Comparison of ENCODE assay signal across 1 cellular context in the genomic region with DNA sequence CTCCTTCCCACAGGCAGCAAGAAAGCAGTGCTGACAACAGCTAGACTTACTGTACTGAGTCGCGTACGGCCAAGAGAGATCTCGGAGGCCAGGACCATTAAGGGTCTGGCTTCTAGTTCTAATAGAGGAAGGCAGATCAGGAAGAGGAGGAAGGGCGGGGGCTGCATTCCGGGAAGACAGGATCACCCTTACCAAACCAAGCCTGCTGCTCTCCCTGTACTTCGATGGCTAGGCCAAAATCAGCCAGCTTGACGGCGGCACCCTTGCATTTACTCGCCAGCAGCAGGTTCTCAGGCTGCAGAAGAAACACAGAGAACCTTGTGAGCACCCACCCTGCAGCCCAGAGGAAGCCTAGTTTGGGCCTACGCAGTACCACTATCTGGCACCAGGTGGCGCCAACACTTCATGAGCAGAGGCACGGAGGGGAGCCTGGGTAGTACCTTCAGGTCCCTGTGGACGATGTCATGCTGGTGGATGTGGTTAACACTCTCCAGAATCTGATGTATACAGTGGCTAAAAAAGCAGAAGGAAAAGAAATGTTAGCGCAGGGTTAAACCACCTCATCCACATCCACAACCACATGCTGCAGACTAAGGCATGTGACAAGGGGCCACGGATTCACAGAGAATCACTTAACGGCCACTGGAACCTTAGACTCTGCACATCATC.
TF ChIP-seq lines count a peak whose summit lies in the region.

No MANE protein-coding gene starts in this region.

TF ChIP-seq in HepG2, 621 proteins besides CTCF, POLR2A, EP300 and RAD21 (continued from another document and continues in another):
- TF ChIP-seq, protein P1, sequence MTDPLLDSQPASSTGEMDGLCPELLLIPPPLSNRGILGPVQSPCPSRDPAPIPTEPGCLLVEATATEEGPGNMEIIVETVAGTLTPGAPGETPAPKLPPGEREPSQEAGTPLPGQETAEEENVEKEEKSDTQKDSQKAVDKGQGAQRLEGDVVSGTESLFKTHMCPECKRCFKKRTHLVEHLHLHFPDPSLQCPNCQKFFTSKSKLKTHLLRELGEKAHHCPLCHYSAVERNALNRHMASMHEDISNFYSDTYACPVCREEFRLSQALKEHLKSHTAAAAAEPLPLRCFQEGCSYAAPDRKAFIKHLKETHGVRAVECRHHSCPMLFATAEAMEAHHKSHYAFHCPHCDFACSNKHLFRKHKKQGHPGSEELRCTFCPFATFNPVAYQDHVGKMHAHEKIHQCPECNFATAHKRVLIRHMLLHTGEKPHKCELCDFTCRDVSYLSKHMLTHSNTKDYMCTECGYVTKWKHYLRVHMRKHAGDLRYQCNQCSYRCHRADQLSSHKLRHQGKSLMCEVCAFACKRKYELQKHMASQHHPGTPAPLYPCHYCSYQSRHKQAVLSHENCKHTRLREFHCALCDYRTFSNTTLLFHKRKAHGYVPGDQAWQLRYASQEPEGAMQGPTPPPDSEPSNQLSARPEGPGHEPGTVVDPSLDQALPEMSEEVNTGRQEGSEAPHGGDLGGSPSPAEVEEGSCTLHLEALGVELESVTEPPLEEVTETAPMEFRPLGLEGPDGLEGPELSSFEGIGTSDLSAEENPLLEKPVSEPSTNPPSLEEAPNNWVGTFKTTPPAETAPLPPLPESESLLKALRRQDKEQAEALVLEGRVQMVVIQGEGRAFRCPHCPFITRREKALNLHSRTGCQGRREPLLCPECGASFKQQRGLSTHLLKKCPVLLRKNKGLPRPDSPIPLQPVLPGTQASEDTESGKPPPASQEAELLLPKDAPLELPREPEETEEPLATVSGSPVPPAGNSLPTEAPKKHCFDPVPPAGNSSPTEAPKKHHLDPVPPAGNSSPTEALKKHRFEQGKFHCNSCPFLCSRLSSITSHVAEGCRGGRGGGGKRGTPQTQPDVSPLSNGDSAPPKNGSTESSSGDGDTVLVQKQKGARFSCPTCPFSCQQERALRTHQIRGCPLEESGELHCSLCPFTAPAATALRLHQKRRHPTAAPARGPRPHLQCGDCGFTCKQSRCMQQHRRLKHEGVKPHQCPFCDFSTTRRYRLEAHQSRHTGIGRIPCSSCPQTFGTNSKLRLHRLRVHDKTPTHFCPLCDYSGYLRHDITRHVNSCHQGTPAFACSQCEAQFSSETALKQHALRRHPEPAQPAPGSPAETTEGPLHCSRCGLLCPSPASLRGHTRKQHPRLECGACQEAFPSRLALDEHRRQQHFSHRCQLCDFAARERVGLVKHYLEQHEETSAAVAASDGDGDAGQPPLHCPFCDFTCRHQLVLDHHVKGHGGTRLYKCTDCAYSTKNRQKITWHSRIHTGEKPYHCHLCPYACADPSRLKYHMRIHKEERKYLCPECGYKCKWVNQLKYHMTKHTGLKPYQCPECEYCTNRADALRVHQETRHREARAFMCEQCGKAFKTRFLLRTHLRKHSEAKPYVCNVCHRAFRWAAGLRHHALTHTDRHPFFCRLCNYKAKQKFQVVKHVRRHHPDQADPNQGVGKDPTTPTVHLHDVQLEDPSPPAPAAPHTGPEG (CRISPR knock-in tag; IDR thresholded peaks at IDR 0.05): no peak
- TF ChIP-seq TSC22D2 (CRISPR knock-in tag; IDR thresholded peaks at IDR 0.05; ENCODE audit: borderline replicate concordance) (no peak), RFX5 (IDR thresholded peaks at IDR 0.05; ENCODE audit: low read depth, low read length) (no peak), ZNF572 (CRISPR knock-in tag; IDR thresholded peaks at IDR 0.05) (peak; percentile 78; the same call in 1 of the 2 replicates), PAWR (CRISPR knock-in tag; IDR thresholded peaks at IDR 0.05; ENCODE audit: borderline replicate concordance) (no peak), HOXD1 (CRISPR knock-in tag; IDR thresholded peaks at IDR 0.05) (no peak), ZNF788 (CRISPR knock-in tag; IDR thresholded peaks at IDR 0.05; ENCODE audit: borderline replicate concordance) (peak; percentile 52; the same call in 1 of the 2 replicates), FOSL2 (CRISPR knock-in tag; IDR thresholded peaks at IDR 0.05) (peak; percentile 33; the same call in 1 of the 2 replicates), SRSF4 (IDR thresholded peaks at IDR 0.05; ENCODE audit: low read depth, low read length, poor library complexity, severe bottlenecking) (no peak), GPN1 (CRISPR knock-in tag; IDR thresholded peaks at IDR 0.05; ENCODE audit: borderline replicate concordance) (no peak), KMT2B (CRISPR knock-in tag; IDR thresholded peaks at IDR 0.05) (no peak), NFKBIZ (CRISPR knock-in tag; IDR thresholded peaks at IDR 0.05) (no peak), NR2F1 (CRISPR knock-in tag; IDR thresholded peaks at IDR 0.05) (no peak), ZKSCAN8 (CRISPR knock-in tag; IDR thresholded peaks at IDR 0.05; ENCODE audit: borderline replicate concordance) (no peak), ZNF205 (CRISPR knock-in tag; IDR thresholded peaks at IDR 0.05) (no peak), ATF7-NPFF (CRISPR knock-in tag; IDR thresholded peaks at IDR 0.05; ENCODE audit: low read depth) (no peak), FOXK2 (IDR thresholded peaks at IDR 0.05) (no peak), STAG1 (CRISPR knock-in tag; IDR thresholded peaks at IDR 0.05) (peak; percentile 93), PHF20 (CRISPR knock-in tag; IDR thresholded peaks at IDR 0.05) (no peak), TMF1 (CRISPR knock-in tag; IDR thresholded peaks at IDR 0.05; ENCODE audit: low read depth) (no peak)
- TF ChIP-seq, protein P2, sequence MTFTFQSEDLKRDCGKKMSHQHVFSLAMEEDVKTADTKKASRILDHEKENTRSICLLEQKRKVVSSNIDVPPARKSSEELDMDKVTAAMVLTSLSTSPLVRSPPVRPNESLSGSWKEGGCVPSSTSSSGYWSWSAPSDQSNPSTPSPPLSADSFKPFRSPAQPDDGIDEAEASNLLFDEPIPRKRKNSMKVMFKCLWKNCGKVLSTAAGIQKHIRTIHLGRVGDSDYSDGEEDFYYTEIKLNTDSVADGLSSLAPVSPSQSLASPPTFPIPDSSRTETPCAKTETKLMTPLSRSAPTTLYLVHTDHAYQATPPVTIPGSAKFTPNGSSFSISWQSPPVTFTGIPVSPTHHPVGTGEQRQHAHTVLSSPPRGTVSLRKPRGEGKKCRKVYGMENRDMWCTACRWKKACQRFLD (CRISPR knock-in tag; IDR thresholded peaks at IDR 0.05; ENCODE audit: borderline replicate concordance): 0 out of 2 replicates have a peak, but pooled peaks have one; percentile 31
- TF ChIP-seq, protein P3, sequence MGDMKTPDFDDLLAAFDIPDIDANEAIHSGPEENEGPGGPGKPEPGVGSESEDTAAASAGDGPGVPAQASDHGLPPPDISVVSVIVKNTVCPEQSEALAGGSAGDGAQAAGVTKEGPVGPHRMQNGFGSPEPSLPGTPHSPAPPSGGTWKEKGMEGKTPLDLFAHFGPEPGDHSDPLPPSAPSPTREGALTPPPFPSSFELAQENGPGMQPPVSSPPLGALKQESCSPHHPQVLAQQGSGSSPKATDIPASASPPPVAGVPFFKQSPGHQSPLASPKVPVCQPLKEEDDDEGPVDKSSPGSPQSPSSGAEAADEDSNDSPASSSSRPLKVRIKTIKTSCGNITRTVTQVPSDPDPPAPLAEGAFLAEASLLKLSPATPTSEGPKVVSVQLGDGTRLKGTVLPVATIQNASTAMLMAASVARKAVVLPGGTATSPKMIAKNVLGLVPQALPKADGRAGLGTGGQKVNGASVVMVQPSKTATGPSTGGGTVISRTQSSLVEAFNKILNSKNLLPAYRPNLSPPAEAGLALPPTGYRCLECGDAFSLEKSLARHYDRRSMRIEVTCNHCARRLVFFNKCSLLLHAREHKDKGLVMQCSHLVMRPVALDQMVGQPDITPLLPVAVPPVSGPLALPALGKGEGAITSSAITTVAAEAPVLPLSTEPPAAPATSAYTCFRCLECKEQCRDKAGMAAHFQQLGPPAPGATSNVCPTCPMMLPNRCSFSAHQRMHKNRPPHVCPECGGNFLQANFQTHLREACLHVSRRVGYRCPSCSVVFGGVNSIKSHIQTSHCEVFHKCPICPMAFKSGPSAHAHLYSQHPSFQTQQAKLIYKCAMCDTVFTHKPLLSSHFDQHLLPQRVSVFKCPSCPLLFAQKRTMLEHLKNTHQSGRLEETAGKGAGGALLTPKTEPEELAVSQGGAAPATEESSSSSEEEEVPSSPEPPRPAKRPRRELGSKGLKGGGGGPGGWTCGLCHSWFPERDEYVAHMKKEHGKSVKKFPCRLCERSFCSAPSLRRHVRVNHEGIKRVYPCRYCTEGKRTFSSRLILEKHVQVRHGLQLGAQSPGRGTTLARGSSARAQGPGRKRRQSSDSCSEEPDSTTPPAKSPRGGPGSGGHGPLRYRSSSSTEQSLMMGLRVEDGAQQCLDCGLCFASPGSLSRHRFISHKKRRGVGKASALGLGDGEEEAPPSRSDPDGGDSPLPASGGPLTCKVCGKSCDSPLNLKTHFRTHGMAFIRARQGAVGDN (CRISPR knock-in tag; IDR thresholded peaks at IDR 0.05): peak; percentile 40
- TF ChIP-seq, protein P4, sequence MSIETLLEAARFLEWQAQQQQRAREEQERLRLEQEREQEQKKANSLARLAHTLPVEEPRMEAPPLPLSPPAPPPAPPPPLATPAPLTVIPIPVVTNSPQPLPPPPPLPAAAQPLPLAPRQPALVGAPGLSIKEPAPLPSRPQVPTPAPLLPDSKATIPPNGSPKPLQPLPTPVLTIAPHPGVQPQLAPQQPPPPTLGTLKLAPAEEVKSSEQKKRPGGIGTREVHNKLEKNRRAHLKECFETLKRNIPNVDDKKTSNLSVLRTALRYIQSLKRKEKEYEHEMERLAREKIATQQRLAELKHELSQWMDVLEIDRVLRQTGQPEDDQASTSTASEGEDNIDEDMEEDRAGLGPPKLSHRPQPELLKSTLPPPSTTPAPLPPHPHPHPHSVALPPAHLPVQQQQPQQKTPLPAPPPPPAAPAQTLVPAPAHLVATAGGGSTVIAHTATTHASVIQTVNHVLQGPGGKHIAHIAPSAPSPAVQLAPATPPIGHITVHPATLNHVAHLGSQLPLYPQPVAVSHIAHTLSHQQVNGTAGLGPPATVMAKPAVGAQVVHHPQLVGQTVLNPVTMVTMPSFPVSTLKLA (IDR thresholded peaks at IDR 0.05): no peak
- TF ChIP-seq, protein P5, sequence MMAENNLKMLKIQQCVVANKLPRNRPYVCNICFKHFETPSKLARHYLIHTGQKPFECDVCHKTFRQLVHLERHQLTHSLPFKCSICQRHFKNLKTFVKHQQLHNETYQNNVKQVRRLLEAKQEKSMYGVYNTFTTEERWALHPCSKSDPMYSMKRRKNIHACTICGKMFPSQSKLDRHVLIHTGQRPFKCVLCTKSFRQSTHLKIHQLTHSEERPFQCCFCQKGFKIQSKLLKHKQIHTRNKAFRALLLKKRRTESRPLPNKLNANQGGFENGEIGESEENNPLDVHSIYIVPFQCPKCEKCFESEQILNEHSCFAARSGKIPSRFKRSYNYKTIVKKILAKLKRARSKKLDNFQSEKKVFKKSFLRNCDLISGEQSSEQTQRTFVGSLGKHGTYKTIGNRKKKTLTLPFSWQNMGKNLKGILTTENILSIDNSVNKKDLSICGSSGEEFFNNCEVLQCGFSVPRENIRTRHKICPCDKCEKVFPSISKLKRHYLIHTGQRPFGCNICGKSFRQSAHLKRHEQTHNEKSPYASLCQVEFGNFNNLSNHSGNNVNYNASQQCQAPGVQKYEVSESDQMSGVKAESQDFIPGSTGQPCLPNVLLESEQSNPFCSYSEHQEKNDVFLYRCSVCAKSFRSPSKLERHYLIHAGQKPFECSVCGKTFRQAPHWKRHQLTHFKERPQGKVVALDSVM (CRISPR knock-in tag; IDR thresholded peaks at IDR 0.05): no peak
- TF ChIP-seq, protein P6, sequence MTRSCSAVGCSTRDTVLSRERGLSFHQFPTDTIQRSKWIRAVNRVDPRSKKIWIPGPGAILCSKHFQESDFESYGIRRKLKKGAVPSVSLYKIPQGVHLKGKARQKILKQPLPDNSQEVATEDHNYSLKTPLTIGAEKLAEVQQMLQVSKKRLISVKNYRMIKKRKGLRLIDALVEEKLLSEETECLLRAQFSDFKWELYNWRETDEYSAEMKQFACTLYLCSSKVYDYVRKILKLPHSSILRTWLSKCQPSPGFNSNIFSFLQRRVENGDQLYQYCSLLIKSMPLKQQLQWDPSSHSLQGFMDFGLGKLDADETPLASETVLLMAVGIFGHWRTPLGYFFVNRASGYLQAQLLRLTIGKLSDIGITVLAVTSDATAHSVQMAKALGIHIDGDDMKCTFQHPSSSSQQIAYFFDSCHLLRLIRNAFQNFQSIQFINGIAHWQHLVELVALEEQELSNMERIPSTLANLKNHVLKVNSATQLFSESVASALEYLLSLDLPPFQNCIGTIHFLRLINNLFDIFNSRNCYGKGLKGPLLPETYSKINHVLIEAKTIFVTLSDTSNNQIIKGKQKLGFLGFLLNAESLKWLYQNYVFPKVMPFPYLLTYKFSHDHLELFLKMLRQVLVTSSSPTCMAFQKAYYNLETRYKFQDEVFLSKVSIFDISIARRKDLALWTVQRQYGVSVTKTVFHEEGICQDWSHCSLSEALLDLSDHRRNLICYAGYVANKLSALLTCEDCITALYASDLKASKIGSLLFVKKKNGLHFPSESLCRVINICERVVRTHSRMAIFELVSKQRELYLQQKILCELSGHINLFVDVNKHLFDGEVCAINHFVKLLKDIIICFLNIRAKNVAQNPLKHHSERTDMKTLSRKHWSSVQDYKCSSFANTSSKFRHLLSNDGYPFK (CRISPR knock-in tag; IDR thresholded peaks at IDR 0.05; ENCODE audit: borderline replicate concordance): peak; percentile 34; the same call in 1 of the 2 replicates
- TF ChIP-seq, protein P7, sequence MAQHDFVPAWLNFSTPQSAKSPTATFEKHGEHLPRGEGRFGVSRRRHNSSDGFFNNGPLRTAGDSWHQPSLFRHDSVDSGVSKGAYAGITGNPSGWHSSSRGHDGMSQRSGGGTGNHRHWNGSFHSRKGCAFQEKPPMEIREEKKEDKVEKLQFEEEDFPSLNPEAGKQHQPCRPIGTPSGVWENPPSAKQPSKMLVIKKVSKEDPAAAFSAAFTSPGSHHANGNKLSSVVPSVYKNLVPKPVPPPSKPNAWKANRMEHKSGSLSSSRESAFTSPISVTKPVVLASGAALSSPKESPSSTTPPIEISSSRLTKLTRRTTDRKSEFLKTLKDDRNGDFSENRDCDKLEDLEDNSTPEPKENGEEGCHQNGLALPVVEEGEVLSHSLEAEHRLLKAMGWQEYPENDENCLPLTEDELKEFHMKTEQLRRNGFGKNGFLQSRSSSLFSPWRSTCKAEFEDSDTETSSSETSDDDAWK (CRISPR knock-in tag; IDR thresholded peaks at IDR 0.05): no peak
- TF ChIP-seq, protein P8, sequence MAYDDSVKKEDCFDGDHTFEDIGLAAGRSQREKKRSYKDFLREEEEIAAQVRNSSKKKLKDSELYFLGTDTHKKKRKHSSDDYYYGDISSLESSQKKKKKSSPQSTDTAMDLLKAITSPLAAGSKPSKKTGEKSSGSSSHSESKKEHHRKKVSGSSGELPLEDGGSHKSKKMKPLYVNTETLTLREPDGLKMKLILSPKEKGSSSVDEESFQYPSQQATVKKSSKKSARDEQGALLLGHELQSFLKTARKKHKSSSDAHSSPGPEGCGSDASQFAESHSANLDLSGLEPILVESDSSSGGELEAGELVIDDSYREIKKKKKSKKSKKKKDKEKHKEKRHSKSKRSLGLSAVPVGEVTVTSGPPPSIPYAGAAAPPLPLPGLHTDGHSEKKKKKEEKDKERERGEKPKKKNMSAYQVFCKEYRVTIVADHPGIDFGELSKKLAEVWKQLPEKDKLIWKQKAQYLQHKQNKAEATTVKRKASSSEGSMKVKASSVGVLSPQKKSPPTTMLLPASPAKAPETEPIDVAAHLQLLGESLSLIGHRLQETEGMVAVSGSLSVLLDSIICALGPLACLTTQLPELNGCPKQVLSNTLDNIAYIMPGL (CRISPR knock-in tag; IDR thresholded peaks at IDR 0.05; ENCODE audit: borderline replicate concordance in 1 of 2, low read depth in 1 of 2): peak; percentile 16 to 48; a peak in 1 of 4 replicates
